9 cellular contexts compared by ENCODE assay signal in the genomic region with DNA sequence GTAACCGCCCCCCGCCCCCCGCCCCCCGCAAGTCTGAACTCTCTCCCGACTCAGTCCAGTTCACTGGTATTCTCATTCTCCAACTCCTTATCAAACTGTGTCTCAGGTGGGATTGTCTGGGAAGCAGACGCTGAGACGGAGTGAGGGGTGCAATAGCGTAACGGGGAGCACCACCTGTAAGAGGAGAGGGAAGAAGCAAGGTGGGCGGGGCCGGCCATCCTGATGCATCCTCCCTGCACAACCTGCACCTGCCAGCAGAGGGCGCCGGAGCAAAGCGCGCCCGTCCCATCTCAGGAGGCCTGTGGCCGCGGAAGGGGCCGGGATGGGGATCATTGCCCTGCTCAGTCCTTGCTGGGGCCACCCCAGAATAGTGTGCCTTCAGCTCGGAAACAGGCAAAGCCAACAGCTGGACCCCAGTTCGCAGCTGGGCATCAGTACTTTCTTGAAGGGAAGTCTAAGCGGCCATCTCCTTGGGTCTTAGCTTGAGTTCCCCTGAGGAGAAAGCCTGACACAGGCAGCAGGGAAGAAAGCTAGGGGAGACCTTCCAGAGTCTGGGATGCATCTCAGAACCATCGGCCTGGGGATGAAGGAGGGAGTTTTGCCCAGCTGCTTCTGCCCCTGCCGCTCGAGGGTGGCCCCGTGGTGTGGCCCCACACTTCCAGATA.
DNase-seq lines count a peak whose midpoint lies in the region; ATAC-seq, FAIRE-seq and TF ChIP-seq lines count a peak whose summit lies in the region.
"Had no signal": no experiment of that assay in that cellular context is flagged by ENCODE, and none has a peak within 500 bp of the region (broad histone marks: within the 10 kb centered on the region; RNA-seq: fewer than 3 reads in every experiment).

No MANE protein-coding gene starts in this region.

- H3K4me3 ChIP-seq in GM12864 (ENCODE audit: low read depth, low read length) (no peak overlapping the region), NT2/D1 (ENCODE audit: insufficient read length, low read depth) (no peak overlapping the region), fibroblast of the aortic adventitia (ENCODE audit: low read depth, low read length) (no peak overlapping the region), pancreas (no peak overlapping the region)

- DNase-seq in GM12864 (ENCODE audit: low read depth) (no peak), NT2/D1 (ENCODE audit: low read depth, low spot score) (peak; percentile 68), activated T-cell treated with anti-CD3 and anti-CD28 coated beads for 4 hours (peak; percentile 43), fibroblast of the aortic adventitia (ENCODE audit: low read depth) (peak; percentile 21), pancreas (peak; percentile 44 to 92 (median 78)), cerebellar nuclear complex (lab: John Stamatoyannopoulos, UW) (no peak)

- H3K4me1 ChIP-seq in NT2/D1 (ENCODE audit: insufficient read depth, insufficient read length) (peaks cover 36% of the 10 kb centered on the region), pancreas (no peaks in the 10 kb centered on the region)

- no peaks in the 10 kb centered on the region for H3K36me3 ChIP-seq in NT2/D1 (ENCODE audit: insufficient read depth, insufficient read length, low read length)
- H3K36me3 ChIP-seq in pancreas = no peaks in the 10 kb centered on the region

- 30 to 32% methylated on average over 25 to 26 of the region's 26 CpGs for WGBS in pancreas, 2 donors

- H3K27me3 ChIP-seq in NT2/D1 (ENCODE audit: insufficient read depth, insufficient read length) = peaks cover 36% of the 10 kb centered on the region
- H3K27me3 ChIP-seq in pancreas = no peaks in the 10 kb centered on the region

- no peak overlapping the region for H3K27ac ChIP-seq in pancreas
- H3K27ac ChIP-seq: epithelial cell of prostate had no signal

- ATAC-seq in HG02798 (IDR thresholded peaks at IDR 0.05; ENCODE audit: poor library complexity, unreplicated experiment) = peak; percentile 63
- ATAC-seq in pancreas = peak; percentile 76 to 92 (median 84)
- no peak for ATAC-seq in HG03520 (IDR thresholded peaks at IDR 0.05; ENCODE audit: unreplicated experiment)

- intact Hi-C loops in pancreas (cut with DNase I) = no loop called here

- TF ChIP-seq CTCF in GM12864 (IDR thresholded peaks at IDR 0.05; ENCODE audit: low read depth, low read length, missing control alignments) = peak; percentile 94
- TF ChIP-seq CTCF in fibroblast of the aortic adventitia (IDR thresholded peaks at IDR 0.05; ENCODE audit: insufficient read depth, low read length) = peak; percentile 85
- TF ChIP-seq CTCF in pancreas (IDR thresholded peaks at IDR 0.05) = peak; percentile 86 to 91 (median 88)

- H3K9ac ChIP-seq in NT2/D1 (ENCODE audit: insufficient read length, low read depth) = peak overlapping the region; percentile 22

- no peak for FAIRE-seq in pancreas (lab: Jason Lieb, UNC)

- H3K9me3 ChIP-seq in NT2/D1 (ENCODE audit: insufficient read depth, low read length) (no peaks in the 10 kb centered on the region), pancreas (no peaks in the 10 kb centered on the region)

Comparison
In these comparisons a context has a peak if more than half of its experiments do, and no peak if none do; other contexts are left out.
1. DNase-seq: peak in NT2/D1 (single experiment), activated T-cell treated with anti-CD3 and anti-CD28 coated beads for 4 hours (single experiment), fibroblast of the aortic adventitia (single experiment) and pancreas (6 of 6); none in GM12864 (single experiment) and cerebellar nuclear complex (0 of 2).
2. Peak in every context shown above with its lines, with median percentiles within 50 percentile points of each other: CTCF ChIP-seq.